8 cellular contexts compared by ENCODE assay signal in the genomic region with DNA sequence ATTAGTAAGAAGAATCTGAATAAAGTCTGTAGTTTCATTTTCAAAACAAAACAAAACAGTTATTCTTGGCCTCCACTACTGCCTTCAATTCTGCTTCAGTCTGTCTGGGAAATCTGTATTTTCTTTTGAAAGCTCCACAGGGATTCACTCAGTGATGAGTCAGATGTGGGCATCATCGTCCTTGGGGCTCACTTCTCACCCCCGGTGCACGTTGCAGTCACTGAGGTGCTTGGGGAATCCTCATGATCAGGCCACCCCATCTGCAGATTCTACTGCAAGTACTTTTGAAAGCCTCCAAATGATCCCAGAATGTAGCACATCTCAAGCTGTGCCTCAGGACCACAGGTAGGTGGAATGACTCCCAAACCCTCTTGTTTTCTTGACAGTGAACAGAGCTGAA. TPM values are rescaled to one million over a fixed set of nuclear protein-coding genes. Genes with fewer than 3 reads are reported as not detected.
A peak's percentile ranks its signal among the peaks of the same experiment; 100 is the strongest.
DNase-seq lines count a peak whose midpoint lies in the region; ATAC-seq, FAIRE-seq and TF ChIP-seq lines count a peak whose summit lies in the region.

No MANE protein-coding gene starts in this region.

- FAIRE-seq in GM12891 (lab: Jason Lieb, UNC), result no peak

- H3K4me1 Mint-ChIP-seq in chondrocyte (ENCODE audit: low read depth) (peaks cover 90% of the 10 kb centered on the region), osteocyte (ENCODE audit: unreplicated experiment) (peaks cover 80% of the 10 kb centered on the region)

- no peaks in the 10 kb centered on the region for H3K9me3 Mint-ChIP-seq in chondrocyte (ENCODE audit: low read depth)
- no peaks in the 10 kb centered on the region for H3K9me3 Mint-ChIP-seq in osteocyte (ENCODE audit: unreplicated experiment)

- TF ChIP-seq CTCF in chondrocyte (IDR thresholded peaks at IDR 0.05) (no peak), osteocyte (IDR thresholded peaks at IDR 0.05) (no peak)

- no peak for TF ChIP-seq POLR2A in GM12891 (IDR thresholded peaks at IDR 0.05; ENCODE audit: low read depth, low read length)

- H3K27ac Mint-ChIP-seq in chondrocyte (ENCODE audit: unreplicated experiment) (peak overlapping the region; percentile 93), osteocyte (ENCODE audit: unreplicated experiment) (peak overlapping the region; percentile 98)

- peak overlapping the region; percentile 56 for H3K4me3 Mint-ChIP-seq in chondrocyte (ENCODE audit: unreplicated experiment)
- peak overlapping the region; percentile 72 for H3K4me3 Mint-ChIP-seq in osteocyte (ENCODE audit: unreplicated experiment)

- H3K27me3 Mint-ChIP-seq in chondrocyte (ENCODE audit: low read depth), result no peaks in the 10 kb centered on the region
- H3K27me3 Mint-ChIP-seq in osteocyte (ENCODE audit: unreplicated experiment), result no peaks in the 10 kb centered on the region

- peak; percentile 17 for ATAC-seq in GM18907 (IDR thresholded peaks at IDR 0.05; ENCODE audit: unreplicated experiment)

- H3K36me3 Mint-ChIP-seq in chondrocyte (ENCODE audit: low read depth), result no peaks in the 10 kb centered on the region
- H3K36me3 Mint-ChIP-seq in osteocyte (ENCODE audit: unreplicated experiment), result no peaks in the 10 kb centered on the region

- DNase-seq in M059J (ENCODE audit: low read depth) (peak; percentile 89), chondrocyte (ENCODE audit: low spot score) (no peak), osteocyte (ENCODE audit: extremely low spot score, unreplicated experiment) (no peak), NCI-H524 treated with DMSO at 0.1 percent for 48 hours (lab: John Stamatoyannopoulos, UW) (no peak), GM12891 (ENCODE audit: insufficient read length, low spot score) (no peak), iPS-NIHi11 (ENCODE audit: low spot score) (no peak), HUDEP-2 (lab: John Stamatoyannopoulos, UW; ENCODE audit: unreplicated experiment in 76 of 76) (no peak)

TF ChIP-seq in GM12891, 5 proteins besides CTCF, POLR2A, EP300 and RAD21:
- TF ChIP-seq POLR2AphosphoS5 (IDR thresholded peaks at IDR 0.05; ENCODE audit: low read depth, low read length) (no peak), PAX5 (IDR thresholded peaks at IDR 0.05; ENCODE audit: insufficient read depth, low read length, severe bottlenecking) (no peak), SPI1 (IDR thresholded peaks at IDR 0.05; ENCODE audit: low read depth, low read length) (no peak), POU2F2 (IDR thresholded peaks at IDR 0.05; ENCODE audit: low read depth, low read length) (no peak), TAF1 (IDR thresholded peaks at IDR 0.05; ENCODE audit: low read depth, low read length) (no peak)

RNA-seq across cellular contexts. Expression of a gene that starts 34.3 kb away (rescaled TPM):
- total RNA-seq in M059J (2014; rRNA removed; shearing (Covaris generic)), result 29.5 and 36.2 TPM in 2 replicates
- total RNA-seq in chondrocyte (30.3 to 38.7 TPM (median 38.6 TPM) in 3 replicates), osteocyte (34.8 and 36.9 TPM in 2 replicates)
- polyA plus RNA-seq in GM12891 (2012; ENCODE audit: low read depth, missing spikeins), result 13.3 TPM
